ENCODE assay signal across 9 cellular contexts in genomic region chr13:49627831-49628652, GRCh38. TPM values are rescaled to one million over a fixed set of nuclear protein-coding genes. Genes with fewer than 3 reads are reported as not detected.
DNase-seq lines count a peak whose midpoint lies in the region; ATAC-seq and TF ChIP-seq lines count a peak whose summit lies in the region.
"Had no signal": no experiment of that assay in that cellular context is flagged by ENCODE, and none has a peak within 500 bp of the region (broad histone marks: within the 10 kb centered on the region; RNA-seq: fewer than 3 reads in every experiment).

Gene ARL11, plus strand, starts transcription at chr13:49628507. Its CDS starts 1,941 bp downstream, at chr13:49630448.

- DNase-seq in RWPE1 (ENCODE audit: low spot score) (peak; percentile 8), left lobe of liver (ENCODE audit: low spot score) (peak; percentile 61), NCI-H510A treated with DMSO at 0.1 percent for 48 hours (lab: John Stamatoyannopoulos, UW) (no peak), NCI-H1417 treated with DMSO at 0.1 percent for 48 hours (lab: John Stamatoyannopoulos, UW) (no peak)
- peak; percentile 32 to 44 for DNase-seq in stimulated activated CD8-positive, alpha-beta memory T cell treated with anti-CD3 and anti-CD28 coated beads, Interleukin-15, amount 100 ng/mL, for 48 hours (ENCODE audit: low read depth in 2 of 2)

- H3K27ac Mint-ChIP-seq in activated naive CD4-positive, alpha-beta T cell treated with anti-CD3 and anti-CD28 coated beads, Interleukin-2, amount 50 U/mL, for 24 hours: peak within 1 kb of the TSS; percentile 70

- H3K27me3 Mint-ChIP-seq in activated naive CD4-positive, alpha-beta T cell treated with anti-CD3 and anti-CD28 coated beads, Interleukin-2, amount 50 U/mL, for 24 hours: no peaks in the 10 kb centered on the region

- H3K36me3 Mint-ChIP-seq in activated naive CD4-positive, alpha-beta T cell treated with anti-CD3 and anti-CD28 coated beads, Interleukin-2, amount 50 U/mL, for 24 hours: no peaks in the 10 kb centered on the region

- no peak for TF ChIP-seq CTCF in RWPE1 (conservative IDR thresholded peaks at IDR 0.05; ENCODE audit: low read depth)

- H3K4me1 Mint-ChIP-seq in activated naive CD4-positive, alpha-beta T cell treated with anti-CD3 and anti-CD28 coated beads, Interleukin-2, amount 50 U/mL, for 24 hours: peaks cover 19% of the 10 kb centered on the region

- no peak within 1 kb of the TSS for H3K27ac ChIP-seq in RWPE1

- H3K4me3 Mint-ChIP-seq in activated naive CD4-positive, alpha-beta T cell treated with anti-CD3 and anti-CD28 coated beads, Interleukin-2, amount 50 U/mL, for 24 hours: peak within 1 kb of the TSS; percentile 87

- POLR2A ChIA-PET in RWPE1 (lab: Yijun Ruan, JAX; ENCODE audit: low non-redundant PET): no interaction called here

- ATAC-seq in GM18868 (IDR thresholded peaks at IDR 0.05; ENCODE audit: unreplicated experiment): peak; percentile 93
- ATAC-seq in HG02973 (IDR thresholded peaks at IDR 0.05; ENCODE audit: unreplicated experiment): peak; percentile 94
- no peak for ATAC-seq in left lobe of liver

- no peaks in the 10 kb centered on the region for H3K9me3 Mint-ChIP-seq in activated naive CD4-positive, alpha-beta T cell treated with anti-CD3 and anti-CD28 coated beads, Interleukin-2, amount 50 U/mL, for 24 hours

- CTCF ChIA-PET in RWPE1 (lab: Yijun Ruan, JAX): interaction anchor here (0.6 to 0.9 kb wide), 3 partner anchors 9 to 1567 kb away, joined by 3 read pairs; no protein-coding TSS in a partner anchor

RNA-seq across cellular contexts. Expression of gene ARL11, which starts in this region (rescaled TPM):
- 0.23 TPM for total RNA-seq in left lobe of liver
- total RNA-seq: SK-MEL-5 had no signal

Comparison
In these comparisons a context has a peak if more than half of its experiments do, and no peak if none do; other contexts are left out.
1. Peak in DNase-seq in left lobe of liver; RNA of the gene not detected or under 1 TPM.
2. DNase-seq: peak in RWPE1 (single experiment) and stimulated activated CD8-positive, alpha-beta memory T cell treated with anti-CD3 and anti-CD28 coated beads, Interleukin-15, amount 100 ng/mL, for 48 hours (2 of 2); none in NCI-H510A treated with DMSO at 0.1 percent for 48 hours (single experiment) and NCI-H1417 treated with DMSO at 0.1 percent for 48 hours (single experiment).